In the genomic region with DNA sequence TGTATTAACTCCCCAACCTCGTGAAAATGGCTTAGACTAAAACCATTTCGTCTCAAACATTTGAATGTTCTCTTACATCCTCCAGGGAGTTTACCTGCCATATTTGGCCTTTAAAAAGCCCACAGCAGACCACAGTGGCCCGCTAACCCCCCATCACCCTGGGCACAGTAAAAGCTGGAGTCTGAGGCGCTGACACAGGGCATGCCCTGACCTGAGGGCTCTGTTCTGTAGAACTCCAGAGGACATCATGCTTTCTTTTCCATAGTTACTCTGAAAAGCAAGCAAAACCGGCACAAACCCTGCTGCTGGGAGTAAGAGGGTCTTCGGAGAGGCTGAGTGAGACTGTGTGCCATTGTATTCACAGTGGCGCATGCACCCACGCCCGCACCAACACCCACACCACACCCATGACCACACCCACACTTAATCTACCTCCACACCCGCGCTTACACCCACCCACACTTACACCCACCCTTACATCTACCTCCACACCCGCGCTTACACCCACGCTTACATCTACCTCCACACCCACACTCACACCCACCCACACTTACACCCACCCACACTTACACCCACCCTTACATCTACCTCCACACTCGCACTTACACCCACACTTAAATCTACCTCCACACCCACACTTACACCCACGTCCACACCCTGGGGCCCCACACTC, we compare ENCODE assay signal across 11 cellular contexts. TPM values are rescaled to one million over a fixed set of nuclear protein-coding genes. Genes with fewer than 3 reads are reported as not detected.
DNase-seq lines count a peak whose midpoint lies in the region; ATAC-seq and TF ChIP-seq lines count a peak whose summit lies in the region.
"Had no signal": no experiment of that assay in that cellular context is flagged by ENCODE, and none has a peak within 500 bp of the region (broad histone marks: within the 10 kb centered on the region; RNA-seq: fewer than 3 reads in every experiment).

No MANE protein-coding gene starts in this region.

- peak; percentile 50 for DNase-seq in activated CD8-positive, alpha-beta memory T cell treated with anti-CD3 and anti-CD28 coated beads, Interleukin-2, amount 50 U/mL, for 48 hours
- no peak for DNase-seq in activated CD8-positive, alpha-beta memory T cell treated with anti-CD3 and anti-CD28 coated beads for 24 hours
- DNase-seq in activated CD4-positive, alpha-beta T cell treated with anti-CD3 and anti-CD28 coated beads, Interleukin-2, amount 50 U/mL, for 48 hours = peak; percentile 49 to 56
- DNase-seq in cardiac muscle cell (ENCODE audit: low read depth in 1 of 2, low spot score in 1 of 2) = peak in 1 of 2 donors; percentile 21
- no peak for DNase-seq in globus pallidus (ENCODE audit: low spot score)
- DNase-seq in SHP77 (lab: John Stamatoyannopoulos, UW) = no peak
- DNase-seq: DMS153 had no signal

- H3K36me3 ChIP-seq in cardiac muscle cell = peaks cover 9% of the 10 kb centered on the region

- H3K27me3 ChIP-seq in cardiac muscle cell = no peaks in the 10 kb centered on the region

- H3K36me3 Mint-ChIP-seq in stimulated activated memory B cell treated with anti-CD40 and anti-IgM and Interleukin-4, amounts not matched to agents 10 μg/mL and 1 μg/mL and 100 μg/mL, for 72 hours = peaks cover 49% of the 10 kb centered on the region

- H3K9me3 ChIP-seq in cardiac muscle cell (ENCODE audit: low read depth) = no peaks in the 10 kb centered on the region

- TF ChIP-seq CTCF in cardiac muscle cell (IDR thresholded peaks at IDR 0.05; ENCODE audit: low read depth, low read length) = no peak

- ATAC-seq in stimulated activated memory B cell treated with anti-CD40 and anti-IgM and Interleukin-4, amounts not matched to agents 10 μg/mL and 1 μg/mL and 100 μg/mL, for 72 hours = peak; percentile 73
- ATAC-seq in HG02981 (IDR thresholded peaks at IDR 0.05; ENCODE audit: unreplicated experiment) = no peak

- H3K27ac ChIP-seq in cardiac muscle cell = peak overlapping the region; percentile 39
- H3K27ac ChIP-seq: SK-N-MC, skin epidermis had no signal

- H3K4me3 Mint-ChIP-seq in stimulated activated memory B cell treated with anti-CD40 and anti-IgM and Interleukin-4, amounts not matched to agents 10 μg/mL and 1 μg/mL and 100 μg/mL, for 72 hours = no peak overlapping the region

- H3K4me3 ChIP-seq in cardiac muscle cell = no peak overlapping the region
- H3K4me3 ChIP-seq: SK-N-MC, skin epidermis had no signal

- H3K27me3 Mint-ChIP-seq in stimulated activated memory B cell treated with anti-CD40 and anti-IgM and Interleukin-4, amounts not matched to agents 10 μg/mL and 1 μg/mL and 100 μg/mL, for 72 hours = no peaks in the 10 kb centered on the region

- peaks cover 10% of the 10 kb centered on the region for H3K4me1 Mint-ChIP-seq in stimulated activated memory B cell treated with anti-CD40 and anti-IgM and Interleukin-4, amounts not matched to agents 10 μg/mL and 1 μg/mL and 100 μg/mL, for 72 hours

- peaks cover 7% of the 10 kb centered on the region for H3K9me3 Mint-ChIP-seq in stimulated activated memory B cell treated with anti-CD40 and anti-IgM and Interleukin-4, amounts not matched to agents 10 μg/mL and 1 μg/mL and 100 μg/mL, for 72 hours

- peak overlapping the region; percentile 20 for H3K27ac Mint-ChIP-seq in stimulated activated memory B cell treated with anti-CD40 and anti-IgM and Interleukin-4, amounts not matched to agents 10 μg/mL and 1 μg/mL and 100 μg/mL, for 72 hours

- H3K4me1 ChIP-seq in cardiac muscle cell (ENCODE audit: low read depth) = no peaks in the 10 kb centered on the region

RNA-seq across cellular contexts. Expression of a gene that starts 32.1 kb away (rescaled TPM):
- 12.8 and 19.0 TPM in 2 replicates for total RNA-seq in cardiac muscle cell
- 21.8 and 22.1 TPM in 2 replicates for polyA plus RNA-seq in cardiac muscle cell

RNA-seq across cellular contexts. Expression of a gene that starts 32.9 kb away (rescaled TPM):
- 28.3 and 35.7 TPM in 2 replicates for total RNA-seq in cardiac muscle cell
- polyA plus RNA-seq in cardiac muscle cell = 11.7 and 11.8 TPM in 2 replicates

RNA-seq across cellular contexts. Expression of a gene that starts 56.3 kb away (rescaled TPM):
- total RNA-seq in cardiac muscle cell = 10.4 and 17.5 TPM in 2 replicates
- 23.8 and 28.5 TPM in 2 replicates for polyA plus RNA-seq in cardiac muscle cell

Comparison
In these comparisons a context has a peak if more than half of its experiments do, and no peak if none do; other contexts are left out.
1. DNase-seq: peak in activated CD8-positive, alpha-beta memory T cell treated with anti-CD3 and anti-CD28 coated beads, Interleukin-2, amount 50 U/mL, for 48 hours (single experiment) and activated CD4-positive, alpha-beta T cell treated with anti-CD3 and anti-CD28 coated beads, Interleukin-2, amount 50 U/mL, for 48 hours (2 of 2); none in activated CD8-positive, alpha-beta memory T cell treated with anti-CD3 and anti-CD28 coated beads for 24 hours (single experiment), globus pallidus (single experiment) and SHP77 (0 of 2).